19 cellular contexts compared by ENCODE assay signal in genomic region chr15:57541271-57541670, GRCh38. TPM values are rescaled to one million over a fixed set of nuclear protein-coding genes. Genes with fewer than 3 reads are reported as not detected.
"Had no signal": no experiment of that assay in that cellular context is flagged by ENCODE, and none has a peak within 500 bp of the region (broad histone marks: within the 10 kb centered on the region; RNA-seq: fewer than 3 reads in every experiment).

No MANE protein-coding gene starts in this region.

- H3K36me3 ChIP-seq: colonic mucosa, ovary, prostate gland, right atrium auricular region had no signal

- H3K4me1 ChIP-seq: thyroid gland had no signal

- DNase-seq: activated CD4-positive, alpha-beta memory T cell treated with anti-CD3 and anti-CD28 coated beads, Interleukin-2, amount 10 ng/mL, durations not matched to agents 7 days and 5 days; activated CD4-positive, alpha-beta T cell treated with anti-CD3 and anti-CD28 coated beads, Interleukin-2, amount 10 ng/mL, durations not matched to agents 24 days and 14 days; activated gamma-delta T cell; aorta; colonic mucosa; head of caudate nucleus; hypothalamus; midbrain; natural killer cell; ovary; stimulated activated CD4-positive, alpha-beta T cell treated with anti-CD3 and anti-CD28 coated beads, Interleukin-12 subunit alpha, Interleukin-12 subunit beta, amount 100 ng/mL, for 4 hours; stimulated activated CD4-positive, alpha-beta T cell treated with anti-CD3 and anti-CD28 coated beads, Interleukin-4, amount 100 ng/mL, for 4 hours; substantia nigra; thyroid gland had no signal

- ATAC-seq: gastroesophageal sphincter, natural killer cell had no signal

- H3K27ac ChIP-seq: colonic mucosa, esophagus muscularis mucosa, gastroesophageal sphincter, ovary, right atrium auricular region had no signal

- H3K27me3 ChIP-seq: colonic mucosa, esophagus muscularis mucosa, gastroesophageal sphincter, ovary, right atrium auricular region, thyroid gland had no signal

- H3K4me3 ChIP-seq: colonic mucosa, esophagus muscularis mucosa, gastroesophageal sphincter, ovary, prostate gland, right atrium auricular region, thyroid gland had no signal

- H3K9me3 ChIP-seq: colonic mucosa, esophagus muscularis mucosa, gastroesophageal sphincter, ovary, prostate gland, right atrium auricular region, thyroid gland had no signal

RNA-seq across cellular contexts. Expression of gene MYZAP, which starts 50.4 kb away (rescaled TPM):
- total RNA-seq: activated CD4-positive, alpha-beta T cell treated with anti-CD3 and anti-CD28 coated beads, Interleukin-2, amount 10 ng/mL, durations not matched to agents 24 days and 14 days; activated T-helper 1 cell treated with anti-CD3 and anti-CD28 coated beads, Interleukin-12 subunit alpha, Interleukin-12 subunit beta, Interleukin-2, Interleukin-4 antibody, amounts not matched to agents 30 ng/mL and 10 ng/mL and 1 ng/mL, durations not matched to agents 14 hours and 24 hours and 36 hours; natural killer cell had no signal
